8 cellular contexts compared by ENCODE assay signal in the genomic region with DNA sequence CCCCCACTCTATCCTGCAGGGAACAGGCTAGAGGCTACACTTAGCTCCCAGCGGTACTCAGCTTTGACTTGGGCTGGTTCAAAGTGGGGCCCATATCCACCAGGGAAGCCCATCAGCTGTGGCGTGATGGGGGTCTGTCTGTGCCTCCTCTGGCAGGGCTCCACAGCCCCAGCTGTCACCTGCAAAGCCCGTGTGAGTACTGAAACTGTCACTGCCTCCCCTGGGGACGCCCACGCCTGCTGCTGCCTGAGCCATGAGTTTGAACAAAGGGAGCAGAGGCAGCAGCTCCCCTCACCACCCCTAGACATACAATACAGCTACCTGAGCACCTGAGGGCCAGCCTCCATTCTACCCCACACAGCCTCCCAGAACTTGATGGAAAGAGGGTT. TPM values are rescaled to one million over a fixed set of nuclear protein-coding genes. Genes with fewer than 3 reads are reported as not detected.
DNase-seq lines count a peak whose midpoint lies in the region; ATAC-seq and TF ChIP-seq lines count a peak whose summit lies in the region.

No MANE protein-coding gene starts in this region.

- DNase-seq in RWPE2 (ENCODE audit: low spot score): no peak
- DNase-seq in effector CD8-positive, alpha-beta T cell (lab: John Stamatoyannopoulos, UW): peak; percentile 6
- DNase-seq in sciatic nerve (ENCODE audit: low spot score): no peak
- DNase-seq in NCI-H1417 (lab: John Stamatoyannopoulos, UW): no peak
- no peak for DNase-seq in NCI-H2081 treated with DMSO at 0.1 percent for 48 hours (lab: John Stamatoyannopoulos, UW)

- intact Hi-C loops in sciatic nerve (cut with DNase I): no loop called here

- H3K27ac ChIP-seq in RWPE2 (ENCODE audit: poor library complexity, severe bottlenecking) (peak overlapping the region; percentile 76), skin epidermis (peak overlapping the region in 11 of 21 experiments; percentile 8 to 87 (median 70))

- H3K4me3 ChIP-seq in RWPE2 (ENCODE audit: severe bottlenecking) (peak overlapping the region; percentile 50), skin epidermis (peak overlapping the region in 3 of 7 experiments; percentile 37 to 55 (median 38))

- no peaks in the 10 kb centered on the region for H3K36me3 ChIP-seq in RWPE2 (ENCODE audit: low read depth)

- no peak for TF ChIP-seq CTCF in RWPE2 (IDR thresholded peaks at IDR 0.05; ENCODE audit: poor library complexity, severe bottlenecking)

- ATAC-seq in GM18520 (IDR thresholded peaks at IDR 0.05; ENCODE audit: unreplicated experiment): peak; percentile 30
- peak; percentile 49 for ATAC-seq in HG02642 (IDR thresholded peaks at IDR 0.05; ENCODE audit: poor library complexity, unreplicated experiment)
- no peak for ATAC-seq in RWPE2 (ENCODE audit: low read depth)
- no peak for ATAC-seq in sciatic nerve

- no peaks in the 10 kb centered on the region for H3K9me3 ChIP-seq in RWPE2 (ENCODE audit: severe bottlenecking)

- H3K4me1 ChIP-seq in RWPE2 (ENCODE audit: insufficient read depth, poor library complexity, severe bottlenecking): peaks cover 7% of the 10 kb centered on the region

- no peaks in the 10 kb centered on the region for H3K27me3 ChIP-seq in RWPE2 (ENCODE audit: insufficient read depth, poor library complexity, severe bottlenecking)

RNA-seq across cellular contexts. Expression of a gene that starts 5.0 kb away (rescaled TPM):
- 0.62 TPM for total RNA-seq in sciatic nerve

RNA-seq across cellular contexts. Expression of a gene that starts 16.4 kb away (rescaled TPM):
- 106 TPM for total RNA-seq in sciatic nerve

RNA-seq across cellular contexts. Expression of a gene that starts 31.0 kb away (rescaled TPM):
- total RNA-seq in sciatic nerve: 87.3 TPM

RNA-seq across cellular contexts. Expression of a gene that starts 41.2 kb away (rescaled TPM):
- 44.6 TPM for total RNA-seq in sciatic nerve

RNA-seq across cellular contexts. Expression of a gene that starts 51.6 kb away (rescaled TPM):
- 138 TPM for total RNA-seq in sciatic nerve

Comparison
In these comparisons a context has a peak if more than half of its experiments do, and no peak if none do; other contexts are left out.
1. ATAC-seq: peak in GM18520 (single experiment) and HG02642 (single experiment); none in RWPE2 (single experiment) and sciatic nerve (single experiment).